Comparison of ENCODE assay signal across 1 cellular context in the genomic region with DNA sequence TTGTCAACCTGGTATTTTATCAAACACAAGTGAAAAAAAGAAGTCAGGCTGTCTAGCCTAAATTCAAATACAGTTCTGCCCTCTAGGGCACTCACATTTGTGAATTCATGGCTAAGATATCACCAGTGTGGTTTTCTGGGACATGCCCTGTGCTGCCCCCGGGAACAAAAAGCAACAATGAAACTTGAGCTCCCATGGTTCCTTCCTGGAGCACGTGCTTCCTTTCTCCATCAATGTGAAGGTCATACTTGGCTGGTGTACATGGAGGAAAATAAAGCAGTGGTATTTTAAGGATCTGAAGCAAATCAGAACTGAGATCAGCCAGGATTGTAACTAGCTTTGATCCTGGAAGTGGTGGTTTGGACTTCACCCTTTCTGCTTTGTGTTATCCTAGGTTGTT.
TF ChIP-seq lines count a peak whose summit lies in the region.

No MANE protein-coding gene starts in this region.

TF ChIP-seq in HepG2, 621 proteins besides CTCF, POLR2A, EP300 and RAD21:
- TF ChIP-seq, protein P1, sequence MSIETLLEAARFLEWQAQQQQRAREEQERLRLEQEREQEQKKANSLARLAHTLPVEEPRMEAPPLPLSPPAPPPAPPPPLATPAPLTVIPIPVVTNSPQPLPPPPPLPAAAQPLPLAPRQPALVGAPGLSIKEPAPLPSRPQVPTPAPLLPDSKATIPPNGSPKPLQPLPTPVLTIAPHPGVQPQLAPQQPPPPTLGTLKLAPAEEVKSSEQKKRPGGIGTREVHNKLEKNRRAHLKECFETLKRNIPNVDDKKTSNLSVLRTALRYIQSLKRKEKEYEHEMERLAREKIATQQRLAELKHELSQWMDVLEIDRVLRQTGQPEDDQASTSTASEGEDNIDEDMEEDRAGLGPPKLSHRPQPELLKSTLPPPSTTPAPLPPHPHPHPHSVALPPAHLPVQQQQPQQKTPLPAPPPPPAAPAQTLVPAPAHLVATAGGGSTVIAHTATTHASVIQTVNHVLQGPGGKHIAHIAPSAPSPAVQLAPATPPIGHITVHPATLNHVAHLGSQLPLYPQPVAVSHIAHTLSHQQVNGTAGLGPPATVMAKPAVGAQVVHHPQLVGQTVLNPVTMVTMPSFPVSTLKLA (IDR thresholded peaks at IDR 0.05), result peak; percentile 36
- TF ChIP-seq FOXK1 (CRISPR knock-in tag; IDR thresholded peaks at IDR 0.05; ENCODE audit: borderline replicate concordance, low read depth), result no peak
